8 cellular contexts compared by ENCODE assay signal in the genomic region with DNA sequence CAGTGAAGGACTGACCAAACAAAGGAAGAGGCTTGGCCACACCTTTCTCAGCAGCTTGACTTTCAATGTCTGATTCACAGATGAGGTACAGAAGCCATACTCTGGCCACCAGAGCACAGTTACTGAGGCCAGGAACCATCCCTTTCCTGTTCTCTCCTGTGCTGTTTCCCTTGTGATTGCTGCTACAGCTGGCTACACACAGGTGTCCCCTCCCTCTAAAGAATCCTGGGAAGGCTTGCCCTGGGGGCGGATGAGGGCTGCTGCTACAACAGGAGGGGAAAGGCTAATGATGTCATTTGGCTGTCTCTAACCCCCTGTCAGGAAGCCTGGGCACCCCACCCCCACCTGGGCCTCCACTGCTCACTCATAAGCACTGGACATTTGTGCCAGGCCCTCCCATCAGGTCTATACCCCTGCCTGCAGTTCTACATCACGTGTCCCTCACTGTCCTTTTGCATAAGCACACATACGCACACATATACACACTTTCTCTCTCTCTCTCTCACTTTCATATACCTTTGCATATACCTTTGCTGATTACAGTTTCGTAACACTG. TPM values are rescaled to one million over a fixed set of nuclear protein-coding genes. Genes with fewer than 3 reads are reported as not detected.
DNase-seq lines count a peak whose midpoint lies in the region; ATAC-seq and TF ChIP-seq lines count a peak whose summit lies in the region.

No MANE protein-coding gene starts in this region.

- peaks cover 4% of the 10 kb centered on the region for H3K36me3 ChIP-seq in effector memory CD4-positive, alpha-beta T cell (ENCODE audit: control insufficient read depth, insufficient read depth, low read length)
- H3K36me3 ChIP-seq in stomach smooth muscle (ENCODE audit: control insufficient read depth in 2 of 2, insufficient read depth in 2 of 2, low read length in 2 of 2), result peaks cover 3 to 9% of the 10 kb centered on the region in 2 donors

- H3K27me3 ChIP-seq in effector memory CD4-positive, alpha-beta T cell (replicated peaks; ENCODE audit: control insufficient read depth, insufficient read depth, low read length, poor library complexity, severe bottlenecking), result no peaks in the 10 kb centered on the region
- H3K27me3 ChIP-seq in stomach smooth muscle (ENCODE audit: control insufficient read depth in 1 of 2, insufficient read depth in 2 of 2, low read length in 2 of 2), result no peaks in the 10 kb centered on the region

- no peak overlapping the region for H3K4me3 Mint-ChIP-seq in type B pancreatic cell

- ATAC-seq in GM19324 (IDR thresholded peaks at IDR 0.05; ENCODE audit: low FRiP score, unreplicated experiment) (peak; percentile 70), HG03565 (IDR thresholded peaks at IDR 0.05; ENCODE audit: unreplicated experiment) (peak; percentile 42), left colon (no peak)

- H3K27me3 Mint-ChIP-seq in type B pancreatic cell, result no peaks in the 10 kb centered on the region

- no peaks in the 10 kb centered on the region for H3K9me3 ChIP-seq in effector memory CD4-positive, alpha-beta T cell (ENCODE audit: control insufficient read depth, low read length)
- H3K9me3 ChIP-seq in stomach smooth muscle (ENCODE audit: control insufficient read depth in 2 of 2, low read length in 2 of 2), result no peaks in the 10 kb centered on the region

- H3K9ac ChIP-seq in stomach smooth muscle (ENCODE audit: low read length in 2 of 2), result no peak overlapping the region

- intact Hi-C loops in left colon (cut with DNase I, micrococcal nuclease), result no loop called here

- peaks cover 18% of the 10 kb centered on the region for H3K4me1 Mint-ChIP-seq in type B pancreatic cell (ENCODE audit: unreplicated experiment)

- peaks cover 45% of the 10 kb centered on the region for H3K4me1 ChIP-seq in effector memory CD4-positive, alpha-beta T cell (ENCODE audit: control insufficient read depth, insufficient read depth, low read length, poor library complexity, severe bottlenecking)
- peaks cover 31% of the 10 kb centered on the region for H3K4me1 ChIP-seq in stomach smooth muscle (ENCODE audit: control insufficient read depth, insufficient read depth, low read length)

- H3K27ac ChIP-seq in effector memory CD4-positive, alpha-beta T cell (ENCODE audit: insufficient read depth, low read length, poor library complexity, severe bottlenecking), result peak overlapping the region; percentile 76
- peak overlapping the region; percentile 31 for H3K27ac ChIP-seq in stomach smooth muscle (ENCODE audit: low read length)

- DNase-seq in A172 (ENCODE audit: low spot score) (peak; percentile 6), NCI-H748 (lab: John Stamatoyannopoulos, UW; ENCODE audit: unreplicated experiment) (no peak), left colon (no peak), type B pancreatic cell (ENCODE audit: extremely low spot score, unreplicated experiment) (no peak)
- no peak for DNase-seq in effector memory CD4-positive, alpha-beta T cell

- no peak overlapping the region for H3K27ac Mint-ChIP-seq in type B pancreatic cell

- no peak overlapping the region for H3K4me3 ChIP-seq in effector memory CD4-positive, alpha-beta T cell (ENCODE audit: insufficient read depth, low read depth, low read length, poor library complexity, severe bottlenecking)
- no peak overlapping the region for H3K4me3 ChIP-seq in stomach smooth muscle (ENCODE audit: low read length in 2 of 2)

- TF ChIP-seq CTCF in type B pancreatic cell (conservative IDR thresholded peaks at IDR 0.05), result no peak

- H3K36me3 Mint-ChIP-seq in type B pancreatic cell, result no peaks in the 10 kb centered on the region

- H3K9me3 Mint-ChIP-seq in type B pancreatic cell, result no peaks in the 10 kb centered on the region

RNA-seq across cellular contexts. Expression of gene PRPF40B, which starts 41.3 kb away (rescaled TPM):
- 9.1 and 13.9 TPM in 2 replicates for total RNA-seq in A172 (2014; rRNA removed; shearing (Covaris generic))
- total RNA-seq in left colon, result 10 to 100 TPM; 12.6 to 13.6 TPM
- 25.0 and 35.4 TPM in 2 replicates for total RNA-seq in type B pancreatic cell (ENCODE audit: low replicate concordance)

RNA-seq across cellular contexts. Expression of gene FMNL3, which starts 42.5 kb away (rescaled TPM):
- total RNA-seq in A172 (2014; rRNA removed; shearing (Covaris generic)), result 16.4 and 16.6 TPM in 2 replicates
- total RNA-seq in left colon, result 1 to 10 TPM; 2.9 to 8.0 TPM
- 2.5 and 21.1 TPM in 2 replicates for total RNA-seq in type B pancreatic cell (ENCODE audit: low replicate concordance)

RNA-seq across cellular contexts. Expression of gene FAM186B, which starts 59.2 kb away (rescaled TPM):
- 0.05 and 0.55 TPM in 2 replicates for total RNA-seq in A172 (2014; rRNA removed; shearing (Covaris generic))
- under 1 TPM; 0.25 to 0.31 TPM for total RNA-seq in left colon
- total RNA-seq in type B pancreatic cell (ENCODE audit: low replicate concordance), result 0.14 and 0.21 TPM in 2 replicates
